In the genomic region with DNA sequence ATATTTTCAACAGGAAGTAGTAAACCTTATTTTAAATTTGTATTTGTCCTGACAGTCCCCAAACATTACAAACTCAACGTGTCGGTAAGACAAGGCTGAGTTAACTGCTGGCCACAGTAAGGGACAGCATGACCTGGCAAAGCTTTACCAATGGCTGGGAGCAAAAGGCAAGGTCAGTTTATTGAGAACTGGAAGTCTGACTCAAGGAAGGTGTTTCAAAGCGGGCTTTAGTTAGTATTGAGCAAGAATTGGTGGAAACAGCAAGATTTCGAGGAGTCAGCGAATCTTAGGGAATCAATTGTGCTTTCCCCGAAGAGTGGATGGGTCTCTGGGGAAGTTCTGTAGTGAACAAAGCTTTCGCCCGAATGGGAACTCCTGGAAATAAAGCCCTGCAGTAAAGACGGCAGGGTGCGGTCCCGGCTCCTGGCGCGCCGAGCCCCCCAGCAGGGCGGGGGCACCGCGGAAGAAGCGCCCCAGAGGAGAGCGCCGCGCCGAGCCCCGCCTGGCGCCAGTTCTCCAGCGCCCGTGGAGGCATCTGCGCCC, we compare ENCODE assay signal across 8 cellular contexts. TPM values are rescaled to one million over a fixed set of nuclear protein-coding genes. Genes with fewer than 3 reads are reported as not detected.
DNase-seq lines count a peak whose midpoint lies in the region; ATAC-seq and TF ChIP-seq lines count a peak whose summit lies in the region.

No MANE protein-coding gene starts in this region.

- H2BK5ac ChIP-seq in mesenchymal stem cell (ENCODE audit: low read depth, low read length, poor library complexity, severe bottlenecking): peak overlapping the region; percentile 91

- no peak overlapping the region for H2AK5ac ChIP-seq in mesenchymal stem cell (ENCODE audit: low read length, severe bottlenecking)

- peak overlapping the region; percentile 90 to 97 for H3K4ac ChIP-seq in mesenchymal stem cell (ENCODE audit: low read depth in 1 of 2, low read length in 2 of 2)

- peak overlapping the region; percentile 76 for H3K4me2 ChIP-seq in mesenchymal stem cell (ENCODE audit: low read length, poor library complexity, severe bottlenecking)

- H2AFZ ChIP-seq in mesenchymal stem cell (ENCODE audit: low read depth, low read length): peak overlapping the region; percentile 46

- H3K14ac ChIP-seq in mesenchymal stem cell (ENCODE audit: low read length in 2 of 2): no peak overlapping the region

- intact Hi-C loops in uterus (cut with DNase I; ENCODE audit: low total_unique reads): no loop called here

- ATAC-seq in HG03135 (IDR thresholded peaks at IDR 0.05; ENCODE audit: unreplicated experiment): no peak

- H3K23ac ChIP-seq in mesenchymal stem cell (ENCODE audit: low read length in 2 of 2): peak overlapping the region in 1 of 2 experiments; percentile 92

- H3K79me1 ChIP-seq in mesenchymal stem cell (replicated peaks; ENCODE audit: low read length, poor library complexity, severe bottlenecking): peaks cover 24% of the 10 kb centered on the region

- peak overlapping the region; percentile 99 to 100 for H3K27ac ChIP-seq in coronary artery
- peak overlapping the region; percentile 96 for H3K27ac ChIP-seq in mesenchymal stem cell (ENCODE audit: low read length, poor library complexity, severe bottlenecking)
- H3K27ac ChIP-seq in uterus: peak overlapping the region; percentile 93 to 97

- WGBS in mesenchymal stem cell: 1% methylated on average over 22 of the region's 27 CpGs

- H3K4me3 ChIP-seq in coronary artery (peak overlapping the region; percentile 88), mesenchymal stem cell (ENCODE audit: insufficient read depth in 1 of 2, low read depth in 1 of 2, low read length in 2 of 2) (peak overlapping the region; percentile 76 to 80), uterus (peak overlapping the region; percentile 65 to 66)

- H3K27me3 ChIP-seq in mesenchymal stem cell (ENCODE audit: control insufficient read depth in 1 of 2, insufficient read depth in 1 of 2, low read length in 2 of 2) (no peaks in the 10 kb centered on the region), uterus (no peaks in the 10 kb centered on the region)

- peak overlapping the region; percentile 97 for H4K91ac ChIP-seq in mesenchymal stem cell (ENCODE audit: low read length)

- H2BK120ac ChIP-seq in mesenchymal stem cell (ENCODE audit: low read depth, low read length): peak overlapping the region; percentile 61

- H3K36me3 ChIP-seq in mesenchymal stem cell (ENCODE audit: control insufficient read depth in 1 of 2, insufficient read depth in 2 of 2, low read depth in 1 of 2, low read length in 2 of 2): peaks cover 21 to 22% of the 10 kb centered on the region in 2 experiments
- H3K36me3 ChIP-seq in uterus: no peaks in the 10 kb centered on the region

- H3K4me1 ChIP-seq in mesenchymal stem cell (ENCODE audit: control insufficient read depth, insufficient read depth, low read depth, low read length) (peaks cover 21% of the 10 kb centered on the region), uterus (peaks cover 0 to 13% of the 10 kb centered on the region in 2 donors)

- H3K9me3 ChIP-seq in mesenchymal stem cell (ENCODE audit: control insufficient read depth, low read length): no peaks in the 10 kb centered on the region
- no peaks in the 10 kb centered on the region for H3K9me3 ChIP-seq in uterus

- H3K9ac ChIP-seq in mesenchymal stem cell (ENCODE audit: low read length): peak overlapping the region; percentile 93

- no peak for TF ChIP-seq POLR2A in uterus (IDR thresholded peaks at IDR 0.05)

- DNase-seq in GF-D8 (lab: John Stamatoyannopoulos, UW): peak; percentile 30
- peak; percentile 32 for DNase-seq in NCI-H460 (ENCODE audit: extremely low read depth, low read depth)
- DNase-seq in coronary artery (ENCODE audit: low spot score): no peak
- DNase-seq in mesenchymal stem cell: peak; percentile 78
- peak in 1 of 2 donors; percentile 36 for DNase-seq in uterus
- DNase-seq in LoVo (ENCODE audit: low spot score): no peak
- DNase-seq in COLO829 (ENCODE audit: low spot score): no peak

- TF ChIP-seq CTCF in coronary artery (IDR thresholded peaks at IDR 0.05): no peak
- no peak for TF ChIP-seq CTCF in uterus (IDR thresholded peaks at IDR 0.05)

- peak overlapping the region; percentile 98 to 99 for H3K18ac ChIP-seq in mesenchymal stem cell (ENCODE audit: low read depth in 1 of 2, low read length in 2 of 2)

- peak overlapping the region; percentile 92 for H4K8ac ChIP-seq in mesenchymal stem cell (ENCODE audit: low read length)

- H2BK12ac ChIP-seq in mesenchymal stem cell (ENCODE audit: low read length in 2 of 2): peak overlapping the region in 1 of 2 experiments; percentile 29

- peak overlapping the region; percentile 82 for H2BK15ac ChIP-seq in mesenchymal stem cell (ENCODE audit: low read depth, poor library complexity, severe bottlenecking)

RNA-seq across cellular contexts. Expression of a gene that starts 0.8 kb away (rescaled TPM):
- total RNA-seq in NCI-H460 (2014; rRNA removed; shearing (Covaris generic)): 10.8 and 17.8 TPM in 2 replicates
- polyA plus RNA-seq in NCI-H460 (2014; cell fraction: nucleus; rRNA removed): 12.5 and 20.3 TPM in 2 replicates
- 5.8 TPM for polyA plus RNA-seq in mesenchymal stem cell (2013, experiment 1 of 2)
- polyA plus RNA-seq in mesenchymal stem cell (2013, experiment 2 of 2): 6.2 TPM
- total RNA-seq in uterus: 10 to 100 TPM in 3 of 4 donors, 1 to 10 TPM in 1; 5.9 to 24.5 (median 17.6) TPM

RNA-seq across cellular contexts. Expression of a gene that starts 10.6 kb away (rescaled TPM):
- 54.8 and 62.7 TPM in 2 replicates for total RNA-seq in NCI-H460 (2014; rRNA removed; shearing (Covaris generic))
- 69.6 and 75.8 TPM in 2 replicates for polyA plus RNA-seq in NCI-H460 (2014; cell fraction: nucleus; rRNA removed)
- polyA plus RNA-seq in mesenchymal stem cell (2013, experiment 1 of 2): 17.2 TPM
- 18.1 TPM for polyA plus RNA-seq in mesenchymal stem cell (2013, experiment 2 of 2)
- 10 to 100 TPM; 28.9 to 37.0 (median 32.3) TPM for total RNA-seq in uterus

Comparison
In these comparisons a context has a peak if more than half of its experiments do, and no peak if none do; other contexts are left out.
1. DNase-seq: peak in GF-D8 (single experiment), NCI-H460 (single experiment) and mesenchymal stem cell (single experiment); none in coronary artery (single experiment), LoVo (single experiment) and COLO829 (single experiment).
2. Peak in every context shown above with its lines, with median percentiles within 50 percentile points of each other: H3K27ac ChIP-seq and H3K4me3 ChIP-seq.